8 cellular contexts compared by ENCODE assay signal in the genomic region with DNA sequence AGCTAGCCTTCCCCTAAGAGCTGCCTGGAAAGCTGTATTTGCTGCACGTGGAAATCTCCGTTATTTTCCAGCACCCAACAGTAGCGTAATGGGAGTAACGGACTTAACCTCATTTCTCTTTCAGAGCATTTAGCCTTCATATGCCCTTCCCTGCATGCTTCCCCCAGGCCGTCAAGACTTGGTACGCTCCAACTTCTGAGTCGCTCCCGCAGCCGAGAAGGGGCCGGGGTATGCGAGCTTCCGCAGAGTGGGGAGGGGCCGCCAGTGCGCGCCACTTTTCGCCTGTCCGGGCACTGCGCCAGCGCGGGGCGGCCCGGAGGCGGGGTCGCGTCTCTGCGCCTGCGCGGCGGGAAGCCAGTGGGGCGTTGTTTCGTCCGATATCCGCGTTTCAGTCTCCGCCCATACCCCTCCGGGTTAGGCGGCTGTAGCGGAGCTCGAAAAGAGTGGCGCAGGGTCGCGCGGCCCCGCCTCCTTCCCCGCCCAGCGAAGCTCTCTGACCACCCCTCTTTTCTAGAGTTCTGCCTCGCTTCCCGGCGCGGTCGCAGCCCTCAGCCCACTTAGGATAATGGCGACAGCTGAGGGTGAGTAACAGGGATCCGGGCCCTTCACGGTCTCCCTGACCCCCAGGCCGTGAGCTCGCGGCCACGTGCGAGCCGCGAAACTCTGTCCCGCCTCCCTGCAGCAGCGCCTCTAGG. TPM values are rescaled to one million over a fixed set of nuclear protein-coding genes. Genes with fewer than 3 reads are reported as not detected.
DNase-seq lines count a peak whose midpoint lies in the region; ATAC-seq and TF ChIP-seq lines count a peak whose summit lies in the region.

A gene with protein sequence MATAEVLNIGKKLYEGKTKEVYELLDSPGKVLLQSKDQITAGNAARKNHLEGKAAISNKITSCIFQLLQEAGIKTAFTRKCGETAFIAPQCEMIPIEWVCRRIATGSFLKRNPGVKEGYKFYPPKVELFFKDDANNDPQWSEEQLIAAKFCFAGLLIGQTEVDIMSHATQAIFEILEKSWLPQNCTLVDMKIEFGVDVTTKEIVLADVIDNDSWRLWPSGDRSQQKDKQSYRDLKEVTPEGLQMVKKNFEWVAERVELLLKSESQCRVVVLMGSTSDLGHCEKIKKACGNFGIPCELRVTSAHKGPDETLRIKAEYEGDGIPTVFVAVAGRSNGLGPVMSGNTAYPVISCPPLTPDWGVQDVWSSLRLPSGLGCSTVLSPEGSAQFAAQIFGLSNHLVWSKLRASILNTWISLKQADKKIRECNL (plus strand): TSS at position 513 of the 695 bp plus-strand sequence. CDS start 53 bp downstream, at position 566.

- peaks cover 2% of the 10 kb centered on the region for H4K20me1 ChIP-seq in osteoblast (ENCODE audit: insufficient read depth, low read length)

- H3K4me1 ChIP-seq in osteoblast (ENCODE audit: insufficient read depth, low read length) = peaks cover 11% of the 10 kb centered on the region
- H3K4me1 ChIP-seq in thoracic aorta (ENCODE audit: control insufficient read depth in 1 of 2, low read depth in 2 of 2) = peaks cover 8 to 21% of the 10 kb centered on the region in 2 donors

- peak within 1 kb of the TSS; percentile 96 for H2AFZ ChIP-seq in osteoblast (ENCODE audit: low read length)

- peak within 1 kb of the TSS; percentile 100 for H3K4me2 ChIP-seq in osteoblast (ENCODE audit: insufficient read depth, low read length)

- peak; percentile 97 for DNase-seq in GM06990 (ENCODE audit: extremely low read depth, insufficient read length)
- DNase-seq in NCI-H1092 (lab: John Stamatoyannopoulos, UW) = peak; percentile 96
- DNase-seq in activated naive CD4-positive, alpha-beta T cell treated with anti-CD3 and anti-CD28 coated beads, Interleukin-2, amount 50 U/mL, for 72 hours (ENCODE audit: low spot score in 2 of 2) = peak; percentile 99 to 100
- DNase-seq in glomerular visceral epithelial cell (ENCODE audit: extremely low spot score) = peak; percentile 97
- DNase-seq in osteoblast (ENCODE audit: insufficient read length, low spot score, missing footprints) = peak; percentile 97
- DNase-seq in thoracic aorta (ENCODE audit: low spot score) = peak; percentile 65

- peaks cover 76% of the 10 kb centered on the region for H3K79me2 ChIP-seq in osteoblast (ENCODE audit: insufficient read depth, low read length)

- no peaks in the 10 kb centered on the region for H3K36me3 ChIP-seq in GM06990 (ENCODE audit: control insufficient read depth, insufficient read depth, low read length)
- H3K36me3 ChIP-seq in osteoblast (ENCODE audit: insufficient read depth, low read length) = no peaks in the 10 kb centered on the region
- no peaks in the 10 kb centered on the region for H3K36me3 ChIP-seq in thoracic aorta

- H3K27ac ChIP-seq in osteoblast (ENCODE audit: low read depth, low read length) (peak within 1 kb of the TSS; percentile 95), thoracic aorta (peak within 1 kb of the TSS; percentile 78 to 97)

- peak; percentile 66 for ATAC-seq in HG02588 (IDR thresholded peaks at IDR 0.05; ENCODE audit: unreplicated experiment)
- peak; percentile 82 for ATAC-seq in SK-N-SH treated with all-trans-retinoic acid at 6 μM for 48 hours
- ATAC-seq in activated naive CD4-positive, alpha-beta T cell treated with anti-CD3 and anti-CD28 coated beads, Interleukin-2, amount 50 U/mL, for 72 hours = peak; percentile 74 to 82
- ATAC-seq in thoracic aorta (ENCODE audit: insufficient number of reproducible peaks, low FRiP score, low read depth) = peak; percentile 90

- H3K27ac Mint-ChIP-seq in activated naive CD4-positive, alpha-beta T cell treated with anti-CD3 and anti-CD28 coated beads, Interleukin-2, amount 50 U/mL, for 72 hours = peak within 1 kb of the TSS; percentile 93 to 97

- no peaks in the 10 kb centered on the region for H3K9me3 Mint-ChIP-seq in activated naive CD4-positive, alpha-beta T cell treated with anti-CD3 and anti-CD28 coated beads, Interleukin-2, amount 50 U/mL, for 72 hours

- no peak for TF ChIP-seq CTCF in GM06990 (IDR thresholded peaks at IDR 0.05; ENCODE audit: insufficient read depth, low read length, poor library complexity, severe bottlenecking)
- no peak for TF ChIP-seq CTCF in osteoblast (IDR thresholded peaks at IDR 0.05; ENCODE audit: extremely low read depth, low read depth, low read length)
- no peak for TF ChIP-seq CTCF in thoracic aorta (IDR thresholded peaks at IDR 0.05)

- H3K9me3 ChIP-seq in osteoblast (ENCODE audit: low read depth, low read length) (no peaks in the 10 kb centered on the region), thoracic aorta (no peaks in the 10 kb centered on the region)

- H3K4me3 ChIP-seq in GM06990 (replicated peaks; ENCODE audit: low read depth, low read length) (peak within 1 kb of the TSS; percentile 94), osteoblast (ENCODE audit: insufficient read depth, low read length) (peak within 1 kb of the TSS; percentile 96), thoracic aorta (peak within 1 kb of the TSS; percentile 74)

- H3K36me3 Mint-ChIP-seq in activated naive CD4-positive, alpha-beta T cell treated with anti-CD3 and anti-CD28 coated beads, Interleukin-2, amount 50 U/mL, for 72 hours = peaks cover 30 to 54% of the 10 kb centered on the region in 2 donors

- H3K27me3 ChIP-seq in GM06990 (replicated peaks; ENCODE audit: control insufficient read depth, insufficient read depth, low read length) (no peaks in the 10 kb centered on the region), osteoblast (ENCODE audit: insufficient read depth, low read length) (no peaks in the 10 kb centered on the region), thoracic aorta (replicated peaks; ENCODE audit: insufficient read depth) (no peaks in the 10 kb centered on the region)

TF ChIP-seq in SK-N-SH treated with all-trans-retinoic acid at 6 μM for 48 hours, 23 proteins besides CTCF, POLR2A, EP300 and RAD21 (continues in another document):
- TF ChIP-seq TOX (CRISPR knock-in tag; IDR thresholded peaks at IDR 0.05; ENCODE audit: borderline replicate concordance) (no peak), PPARA (CRISPR knock-in tag; IDR thresholded peaks at IDR 0.05; ENCODE audit: borderline replicate concordance) (no peak), BACH2 (CRISPR knock-in tag; IDR thresholded peaks at IDR 0.05; ENCODE audit: borderline replicate concordance) (no peak), SNAI2 (CRISPR knock-in tag; IDR thresholded peaks at IDR 0.05) (no peak)
- TF ChIP-seq, protein P1, sequence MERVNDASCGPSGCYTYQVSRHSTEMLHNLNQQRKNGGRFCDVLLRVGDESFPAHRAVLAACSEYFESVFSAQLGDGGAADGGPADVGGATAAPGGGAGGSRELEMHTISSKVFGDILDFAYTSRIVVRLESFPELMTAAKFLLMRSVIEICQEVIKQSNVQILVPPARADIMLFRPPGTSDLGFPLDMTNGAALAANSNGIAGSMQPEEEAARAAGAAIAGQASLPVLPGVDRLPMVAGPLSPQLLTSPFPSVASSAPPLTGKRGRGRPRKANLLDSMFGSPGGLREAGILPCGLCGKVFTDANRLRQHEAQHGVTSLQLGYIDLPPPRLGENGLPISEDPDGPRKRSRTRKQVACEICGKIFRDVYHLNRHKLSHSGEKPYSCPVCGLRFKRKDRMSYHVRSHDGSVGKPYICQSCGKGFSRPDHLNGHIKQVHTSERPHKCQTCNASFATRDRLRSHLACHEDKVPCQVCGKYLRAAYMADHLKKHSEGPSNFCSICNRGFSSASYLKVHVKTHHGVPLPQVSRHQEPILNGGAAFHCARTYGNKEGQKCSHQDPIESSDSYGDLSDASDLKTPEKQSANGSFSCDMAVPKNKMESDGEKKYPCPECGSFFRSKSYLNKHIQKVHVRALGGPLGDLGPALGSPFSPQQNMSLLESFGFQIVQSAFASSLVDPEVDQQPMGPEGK (CRISPR knock-in tag; IDR thresholded peaks at IDR 0.05; ENCODE audit: borderline replicate concordance) = no peak
- TF ChIP-seq, protein P2, sequence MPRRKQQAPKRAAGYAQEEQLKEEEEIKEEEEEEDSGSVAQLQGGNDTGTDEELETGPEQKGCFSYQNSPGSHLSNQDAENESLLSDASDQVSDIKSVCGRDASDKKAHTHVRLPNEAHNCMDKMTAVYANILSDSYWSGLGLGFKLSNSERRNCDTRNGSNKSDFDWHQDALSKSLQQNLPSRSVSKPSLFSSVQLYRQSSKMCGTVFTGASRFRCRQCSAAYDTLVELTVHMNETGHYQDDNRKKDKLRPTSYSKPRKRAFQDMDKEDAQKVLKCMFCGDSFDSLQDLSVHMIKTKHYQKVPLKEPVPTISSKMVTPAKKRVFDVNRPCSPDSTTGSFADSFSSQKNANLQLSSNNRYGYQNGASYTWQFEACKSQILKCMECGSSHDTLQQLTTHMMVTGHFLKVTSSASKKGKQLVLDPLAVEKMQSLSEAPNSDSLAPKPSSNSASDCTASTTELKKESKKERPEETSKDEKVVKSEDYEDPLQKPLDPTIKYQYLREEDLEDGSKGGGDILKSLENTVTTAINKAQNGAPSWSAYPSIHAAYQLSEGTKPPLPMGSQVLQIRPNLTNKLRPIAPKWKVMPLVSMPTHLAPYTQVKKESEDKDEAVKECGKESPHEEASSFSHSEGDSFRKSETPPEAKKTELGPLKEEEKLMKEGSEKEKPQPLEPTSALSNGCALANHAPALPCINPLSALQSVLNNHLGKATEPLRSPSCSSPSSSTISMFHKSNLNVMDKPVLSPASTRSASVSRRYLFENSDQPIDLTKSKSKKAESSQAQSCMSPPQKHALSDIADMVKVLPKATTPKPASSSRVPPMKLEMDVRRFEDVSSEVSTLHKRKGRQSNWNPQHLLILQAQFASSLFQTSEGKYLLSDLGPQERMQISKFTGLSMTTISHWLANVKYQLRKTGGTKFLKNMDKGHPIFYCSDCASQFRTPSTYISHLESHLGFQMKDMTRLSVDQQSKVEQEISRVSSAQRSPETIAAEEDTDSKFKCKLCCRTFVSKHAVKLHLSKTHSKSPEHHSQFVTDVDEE (CRISPR knock-in tag; IDR thresholded peaks at IDR 0.05) = no peak; the same call in 1 of the 2 replicates
- TF ChIP-seq, protein P3, sequence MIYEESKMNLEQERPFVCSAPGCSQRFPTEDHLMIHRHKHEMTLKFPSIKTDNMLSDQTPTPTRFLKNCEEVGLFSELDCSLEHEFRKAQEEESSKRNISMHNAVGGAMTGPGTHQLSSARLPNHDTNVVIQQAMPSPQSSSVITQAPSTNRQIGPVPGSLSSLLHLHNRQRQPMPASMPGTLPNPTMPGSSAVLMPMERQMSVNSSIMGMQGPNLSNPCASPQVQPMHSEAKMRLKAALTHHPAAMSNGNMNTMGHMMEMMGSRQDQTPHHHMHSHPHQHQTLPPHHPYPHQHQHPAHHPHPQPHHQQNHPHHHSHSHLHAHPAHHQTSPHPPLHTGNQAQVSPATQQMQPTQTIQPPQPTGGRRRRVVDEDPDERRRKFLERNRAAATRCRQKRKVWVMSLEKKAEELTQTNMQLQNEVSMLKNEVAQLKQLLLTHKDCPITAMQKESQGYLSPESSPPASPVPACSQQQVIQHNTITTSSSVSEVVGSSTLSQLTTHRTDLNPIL (CRISPR knock-in tag; IDR thresholded peaks at IDR 0.05; ENCODE audit: low read depth) = no peak

RNA-seq across cellular contexts. Expression of the gene that starts here (rescaled TPM):
- total RNA-seq in activated naive CD4-positive, alpha-beta T cell treated with anti-CD3 and anti-CD28 coated beads, Interleukin-2, amount 50 U/mL, for 72 hours = 100 to 1,000 TPM; 248 to 387 TPM
- 26.8 and 27.9 TPM in 2 replicates for total RNA-seq in osteoblast
- total RNA-seq in thoracic aorta = 10 to 100 TPM in 1 of 2 donors, 1 to 10 TPM in 1; 9.3 to 49.2 TPM

Comparison
In these comparisons a context has a peak if more than half of its experiments do, and no peak if none do; other contexts are left out.
1. Peak in every context shown above with its lines: DNase-seq, ATAC-seq, H3K4me3 ChIP-seq and H3K27ac ChIP-seq.